Comparison of ENCODE assay signal across 21 cellular contexts in genomic region chr1:76266762-76267161, GRCh38.
A peak's percentile ranks its signal among the peaks of the same experiment; 100 is the strongest.
DNase-seq lines count a peak whose midpoint lies in the region; ATAC-seq and TF ChIP-seq lines count a peak whose summit lies in the region.
"Had no signal": no experiment of that assay in that cellular context is flagged by ENCODE, and none has a peak within 500 bp of the region (broad histone marks: within the 10 kb centered on the region; RNA-seq: fewer than 3 reads in every experiment).

No MANE protein-coding gene starts in this region.

- peaks cover 6% of the 10 kb centered on the region for H3K36me3 Mint-ChIP-seq in activated naive CD4-positive, alpha-beta T cell treated with anti-CD3 and anti-CD28 coated beads, Interleukin-2, amount 10 ng/mL, durations not matched to agents 7 days and 5 days
- H3K36me3 Mint-ChIP-seq in activated CD8-positive, alpha-beta T cell treated with anti-CD3 and anti-CD28 coated beads, Interleukin-2, amount 10 ng/mL, durations not matched to agents 7 days and 5 days (ENCODE audit: low read depth) = no peaks in the 10 kb centered on the region
- peaks cover 0 to 23% (median 3%) of the 10 kb centered on the region in 5 donors for H3K36me3 Mint-ChIP-seq in naive thymus-derived CD4-positive, alpha-beta T cell
- H3K36me3 Mint-ChIP-seq: CD4-positive, CD25-positive, alpha-beta regulatory T cell; T-cell had no signal

- TF ChIP-seq CTCF in DND-41 (IDR thresholded peaks at IDR 0.05; ENCODE audit: borderline replicate concordance, extremely low read depth, low read length, poor library complexity, severe bottlenecking) = no peak

- H2AFZ ChIP-seq in DND-41 (ENCODE audit: low read depth, low read length) = no peak overlapping the region

- H3K4me1 Mint-ChIP-seq in activated naive CD4-positive, alpha-beta T cell treated with anti-CD3 and anti-CD28 coated beads, Interleukin-2, amount 10 ng/mL, durations not matched to agents 7 days and 5 days = peaks cover 67% of the 10 kb centered on the region
- peaks cover 53% of the 10 kb centered on the region for H3K4me1 Mint-ChIP-seq in activated CD8-positive, alpha-beta T cell treated with anti-CD3 and anti-CD28 coated beads, Interleukin-2, amount 10 ng/mL, durations not matched to agents 7 days and 5 days (ENCODE audit: low read depth)
- H3K4me1 Mint-ChIP-seq in naive thymus-derived CD4-positive, alpha-beta T cell = peaks cover 32 to 88% (median 76%) of the 10 kb centered on the region in 7 donors

- peak overlapping the region; percentile 36; the same call in 1 of the 2 replicates for H3K27ac ChIP-seq in DND-41 (ENCODE audit: low read length)
- H3K27ac ChIP-seq in naive thymus-derived CD4-positive, alpha-beta T cell (ENCODE audit: low read depth, low read length) = no peak overlapping the region
- H3K27ac ChIP-seq: brain microvascular endothelial cell, pancreas, SJSA1, upper lobe of right lung had no signal

- no peaks in the 10 kb centered on the region for H3K9me3 ChIP-seq in DND-41 (ENCODE audit: insufficient read depth, low read length, severe bottlenecking)
- no peaks in the 10 kb centered on the region for H3K9me3 ChIP-seq in naive thymus-derived CD4-positive, alpha-beta T cell (ENCODE audit: control insufficient read depth in 2 of 3, low read length in 3 of 3)
- H3K9me3 ChIP-seq: MG63, pancreas, SJSA1, upper lobe of right lung had no signal

- no peak overlapping the region for H3K4me3 ChIP-seq in DND-41 (ENCODE audit: low read depth in 1 of 2, low read length in 2 of 2)
- no peak overlapping the region for H3K4me3 ChIP-seq in naive thymus-derived CD4-positive, alpha-beta T cell (ENCODE audit: low read length)
- H3K4me3 ChIP-seq: MG63, pancreas, SJSA1, upper lobe of right lung had no signal

- H4K20me1 ChIP-seq in DND-41 (ENCODE audit: insufficient read depth, low read length) = no peaks in the 10 kb centered on the region

- H3K36me3 ChIP-seq in DND-41 (ENCODE audit: insufficient read depth, low read length) = no peaks in the 10 kb centered on the region
- no peaks in the 10 kb centered on the region for H3K36me3 ChIP-seq in naive thymus-derived CD4-positive, alpha-beta T cell (ENCODE audit: control insufficient read depth in 2 of 3, insufficient read depth in 3 of 3, low read length in 3 of 3)
- H3K36me3 ChIP-seq: brain microvascular endothelial cell, MG63, pancreas, SJSA1, upper lobe of right lung had no signal

- H3K4me1 ChIP-seq in DND-41 (ENCODE audit: insufficient read depth, low read length) = peaks cover 19% of the 10 kb centered on the region
- peaks cover 29 to 51% of the 10 kb centered on the region in 2 donors for H3K4me1 ChIP-seq in naive thymus-derived CD4-positive, alpha-beta T cell (ENCODE audit: control insufficient read depth in 2 of 2, insufficient read depth in 2 of 2, low read length in 2 of 2)
- H3K4me1 ChIP-seq: pancreas, SJSA1 had no signal

- H3K9ac ChIP-seq in DND-41 (ENCODE audit: low read depth, low read length) = no peak overlapping the region

- H3K4me3 Mint-ChIP-seq in activated naive CD4-positive, alpha-beta T cell treated with anti-CD3 and anti-CD28 coated beads, Interleukin-2, amount 10 ng/mL, durations not matched to agents 7 days and 5 days = no peak overlapping the region
- peak overlapping the region; percentile 11 for H3K4me3 Mint-ChIP-seq in activated CD8-positive, alpha-beta T cell treated with anti-CD3 and anti-CD28 coated beads, Interleukin-2, amount 10 ng/mL, durations not matched to agents 7 days and 5 days
- peak overlapping the region in 5 of 10 donors; percentile 63 to 86 (median 71) for H3K4me3 Mint-ChIP-seq in naive thymus-derived CD4-positive, alpha-beta T cell
- H3K4me3 Mint-ChIP-seq: activated T-helper 17 cell treated with anti-CD3 and anti-CD28 coated beads, Interleukin-2, amount 50 U/mL, for 72 hours had no signal

- no peak for DNase-seq in activated naive CD4-positive, alpha-beta T cell treated with anti-CD3 and anti-CD28 coated beads, Interleukin-2, amount 10 ng/mL, durations not matched to agents 7 days and 5 days
- no peak for DNase-seq in activated naive CD4-positive, alpha-beta T cell treated with anti-CD3 and anti-CD28 coated beads, Interleukin-2, amount 50 U/mL, for 16 hours
- DNase-seq in DND-41 = no peak
- no peak for DNase-seq in activated CD8-positive, alpha-beta T cell treated with anti-CD3 and anti-CD28 coated beads, Interleukin-2, amount 10 ng/mL, durations not matched to agents 7 days and 5 days
- DNase-seq in naive thymus-derived CD4-positive, alpha-beta T cell = no peak
- no peak for DNase-seq in NCI-H1092 treated with DMSO at 0.1 percent for 48 hours (lab: John Stamatoyannopoulos, UW)
- no peak for DNase-seq in pons (ENCODE audit: low spot score)
- DNase-seq: activated CD4-positive, alpha-beta T cell treated with anti-CD3 and anti-CD28 coated beads, Interleukin-2, amount 50 U/mL, for 1 hour; activated CD8-positive, alpha-beta memory T cell treated with anti-CD3 and anti-CD28 coated beads, Interleukin-2, amount 50 U/mL, for 4 hours; brain microvascular endothelial cell; CD4-positive, CD25-positive, alpha-beta regulatory T cell; islet precursor cell; MG63; NCI-H2029; NCI-H526; stimulated activated CD4-positive, alpha-beta T cell treated with anti-CD3 and anti-CD28 coated beads, Interleukin-4, amount 100 ng/mL, for 1 hour; T-cell; upper lobe of right lung had no signal

- H3K27me3 ChIP-seq in DND-41 (ENCODE audit: insufficient read depth, low read length, poor library complexity) = no peaks in the 10 kb centered on the region
- H3K27me3 ChIP-seq in naive thymus-derived CD4-positive, alpha-beta T cell (ENCODE audit: control insufficient read depth in 2 of 2, insufficient read depth in 2 of 2, low read length in 2 of 2) = no peaks in the 10 kb centered on the region
- H3K27me3 ChIP-seq: brain microvascular endothelial cell, MG63, pancreas, SJSA1, upper lobe of right lung had no signal

- intact Hi-C loops in naive thymus-derived CD4-positive, alpha-beta T cell (cut with micrococcal nuclease) = loop anchor here (1.0 to 10.0 kb wide), 8 partner anchors 10 to 1418 kb away; partner anchors contain the start of genes ACADM (in 1 of the 2) and ZZZ3 (in 1 of the 2)

- H3K9me3 Mint-ChIP-seq in activated naive CD4-positive, alpha-beta T cell treated with anti-CD3 and anti-CD28 coated beads, Interleukin-2, amount 10 ng/mL, durations not matched to agents 7 days and 5 days = no peaks in the 10 kb centered on the region
- H3K9me3 Mint-ChIP-seq in activated CD8-positive, alpha-beta T cell treated with anti-CD3 and anti-CD28 coated beads, Interleukin-2, amount 10 ng/mL, durations not matched to agents 7 days and 5 days (ENCODE audit: insufficient read depth) = no peaks in the 10 kb centered on the region
- peaks cover 0 to 6% (median 0%) of the 10 kb centered on the region in 11 donors for H3K9me3 Mint-ChIP-seq in naive thymus-derived CD4-positive, alpha-beta T cell
- H3K9me3 Mint-ChIP-seq: T-cell had no signal

- H3K4me2 ChIP-seq in DND-41 (ENCODE audit: insufficient read depth, low read length) = no peak overlapping the region

- no peaks in the 10 kb centered on the region for H3K79me2 ChIP-seq in DND-41 (ENCODE audit: insufficient read depth, low read length)

- POLR2A ChIA-PET in activated CD8-positive, alpha-beta T cell treated with anti-CD3 and anti-CD28 coated beads, Interleukin-2, amount 10 ng/mL, durations not matched to agents 7 days and 5 days (lab: Charles Lee) = no interaction called here
- POLR2A ChIA-PET in naive thymus-derived CD4-positive, alpha-beta T cell (lab: Charles Lee) = interaction anchor here (1.0 to 2.1 kb wide), 3 partner anchors 19 to 35 kb away, joined by 3 to 6 read pairs (median 4); no protein-coding TSS in a partner anchor

- no peak for ATAC-seq in DND-41 (ENCODE audit: insufficient read depth, low read depth)
- no peak for ATAC-seq in activated CD8-positive, alpha-beta T cell treated with anti-CD3 and anti-CD28 coated beads, Interleukin-2, amount 10 ng/mL, durations not matched to agents 7 days and 5 days
- no peak for ATAC-seq in naive thymus-derived CD4-positive, alpha-beta T cell
- ATAC-seq: activated T-helper 17 cell treated with anti-CD3 and anti-CD28 coated beads, Interleukin-2, amount 50 U/mL, for 72 hours; pancreas; T-cell; upper lobe of right lung had no signal

- H3K27me3 Mint-ChIP-seq in activated naive CD4-positive, alpha-beta T cell treated with anti-CD3 and anti-CD28 coated beads, Interleukin-2, amount 10 ng/mL, durations not matched to agents 7 days and 5 days = no peaks in the 10 kb centered on the region
- no peaks in the 10 kb centered on the region for H3K27me3 Mint-ChIP-seq in activated CD8-positive, alpha-beta T cell treated with anti-CD3 and anti-CD28 coated beads, Interleukin-2, amount 10 ng/mL, durations not matched to agents 7 days and 5 days (ENCODE audit: low read depth)
- peaks cover 0 to 3% (median 0%) of the 10 kb centered on the region in 5 donors for H3K27me3 Mint-ChIP-seq in naive thymus-derived CD4-positive, alpha-beta T cell
- H3K27me3 Mint-ChIP-seq: CD4-positive, CD25-positive, alpha-beta regulatory T cell; T-cell had no signal

- H3K27ac Mint-ChIP-seq in activated naive CD4-positive, alpha-beta T cell treated with anti-CD3 and anti-CD28 coated beads, Interleukin-2, amount 10 ng/mL, durations not matched to agents 7 days and 5 days = peak overlapping the region; percentile 93
- peak overlapping the region; percentile 90 for H3K27ac Mint-ChIP-seq in activated CD8-positive, alpha-beta T cell treated with anti-CD3 and anti-CD28 coated beads, Interleukin-2, amount 10 ng/mL, durations not matched to agents 7 days and 5 days
- peak overlapping the region in 7 of 9 donors; percentile 30 to 95 (median 78) for H3K27ac Mint-ChIP-seq in naive thymus-derived CD4-positive, alpha-beta T cell
- H3K27ac Mint-ChIP-seq: activated T-helper 17 cell treated with anti-CD3 and anti-CD28 coated beads, Interleukin-2, amount 50 U/mL, for 72 hours had no signal

- CTCF ChIA-PET in activated naive CD4-positive, alpha-beta T cell treated with anti-CD3 and anti-CD28 coated beads, Interleukin-2, amount 10 ng/mL, durations not matched to agents 7 days and 5 days (lab: Charles Lee) = interaction anchor here (1.4 to 1.7 kb wide), 2 partner anchors 9 to 113 kb away, joined by 3 to 4 read pairs; no protein-coding TSS in a partner anchor
- CTCF ChIA-PET in activated CD8-positive, alpha-beta T cell treated with anti-CD3 and anti-CD28 coated beads, Interleukin-2, amount 10 ng/mL, durations not matched to agents 7 days and 5 days (lab: Charles Lee) = interaction anchor here (0.8 to 1.2 kb wide), 3 partner anchors 9 to 48 kb away, joined by 3 read pairs; no protein-coding TSS in a partner anchor
- CTCF ChIA-PET in naive thymus-derived CD4-positive, alpha-beta T cell (lab: Charles Lee) = no interaction called here
